8 cellular contexts compared by ENCODE assay signal in genomic region chr20:46089338-46090094, GRCh38. TPM values are rescaled to one million over a fixed set of nuclear protein-coding genes. Genes with fewer than 3 reads are reported as not detected.
DNase-seq lines count a peak whose midpoint lies in the region; ATAC-seq and TF ChIP-seq lines count a peak whose summit lies in the region.

NCOA5 (minus strand) TSS chr20:46089962; CDS start chr20:46079424, 10,538 bp downstream.

- H2AFZ ChIP-seq in IMR-90 (replicated peaks; ENCODE audit: low read length, poor library complexity) (peak within 1 kb of the TSS; percentile 98), OCI-LY7 (ENCODE audit: low read length) (peak within 1 kb of the TSS; percentile 65; the same call in 1 of the 2 replicates)

- no peaks in the 10 kb centered on the region for H3K9me2 ChIP-seq in OCI-LY7 (ENCODE audit: insufficient read depth, low read length)

- TF ChIP-seq POLR2A in IMR-90 (IDR thresholded peaks at IDR 0.05; ENCODE audit: low read depth, low read length) = peak; percentile 94

- H2BK15ac ChIP-seq in IMR-90 (ENCODE audit: low read depth, low read length) = no peak within 1 kb of the TSS

- intact Hi-C loops in IMR-90 (cut with micrococcal nuclease) = loop anchor here (1.0 to 10.0 kb wide), 4 partner anchors 31 to 315 kb away; partner anchors contain the start of gene ZNF335
- intact Hi-C loops in OCI-LY7 (cut with micrococcal nuclease; ENCODE audit: unreplicated experiment) = loop anchor here (1.0 to 2.0 kb wide), 3 partner anchors 29 to 117 kb away; partner anchors contain the start of genes CD40 and ZNF335
- intact Hi-C loops in mucosa of descending colon (cut with DNase I, micrococcal nuclease) = no loop called here

- H3K56ac ChIP-seq in IMR-90 (ENCODE audit: extremely low read depth, insufficient read depth, low read length) = peak within 1 kb of the TSS; percentile 55; the same call in 1 of the 2 replicates

- peak within 1 kb of the TSS; percentile 87; the same call in 1 of the 2 replicates for H4K91ac ChIP-seq in IMR-90 (ENCODE audit: insufficient read depth, low read depth, low read length)

- H3K4me2 ChIP-seq in IMR-90 (ENCODE audit: low read depth, low read length) = peak within 1 kb of the TSS; percentile 97
- H3K4me2 ChIP-seq in OCI-LY7 (ENCODE audit: low read length) = peak within 1 kb of the TSS; percentile 93

- H3K79me2 ChIP-seq in OCI-LY7 (ENCODE audit: insufficient read depth, low read depth, low read length) = peaks cover 49% of the 10 kb centered on the region

- H3K4me1 ChIP-seq in IMR-90 (ENCODE audit: control insufficient read depth, insufficient read depth, low read length) (peaks cover 7% of the 10 kb centered on the region), OCI-LY7 (ENCODE audit: insufficient read depth, low read length, poor library complexity, severe bottlenecking) (peaks cover 35% of the 10 kb centered on the region), mucosa of descending colon (ENCODE audit: low read depth) (peaks cover 41% of the 10 kb centered on the region)

- peak within 1 kb of the TSS; percentile 93 for H3K23ac ChIP-seq in IMR-90 (ENCODE audit: low read depth, low read length)

- H4K5ac ChIP-seq in IMR-90 (ENCODE audit: low read depth, low read length) = peak within 1 kb of the TSS; percentile 81

- BruUV-seq in IMR-90 (replicated peaks; lab: Mats Ljungman, UMichigan) (no TSS peak), OCI-LY7 (replicated peaks; lab: Mats Ljungman, UMichigan) (no TSS peak)

- peaks cover 7% of the 10 kb centered on the region; the same call in 1 of the 2 replicates for H3K9me1 ChIP-seq in IMR-90 (ENCODE audit: insufficient read depth, low read length)

- peak; percentile 44 for TF ChIP-seq CTCF in IMR-90 (conservative IDR thresholded peaks at IDR 0.05; ENCODE audit: low read depth, low read length)
- peak; percentile 38; the same call in 1 of the 2 replicates for TF ChIP-seq CTCF in OCI-LY7 (conservative IDR thresholded peaks at IDR 0.05; ENCODE audit: low read length)
- no peak for TF ChIP-seq CTCF in epithelial cell of esophagus (IDR thresholded peaks at IDR 0.05; ENCODE audit: insufficient read depth, low read depth, low read length, missing control alignments)
- peak; percentile 12 for TF ChIP-seq CTCF in mucosa of descending colon (IDR thresholded peaks at IDR 0.05)

- H3K79me1 ChIP-seq in IMR-90 (ENCODE audit: low read depth in 1 of 2, low read length in 2 of 2) = peaks cover 14 to 40% of the 10 kb centered on the region in 2 experiments

- H3K27me3 ChIP-seq in IMR-90 (ENCODE audit: control insufficient read depth, insufficient read depth, low read length) = no peaks in the 10 kb centered on the region

- H3K9me3 ChIP-seq in IMR-90 (ENCODE audit: control insufficient read depth, insufficient read depth, low read length) (no peaks in the 10 kb centered on the region), OCI-LY7 (ENCODE audit: low read length) (no peaks in the 10 kb centered on the region), mucosa of descending colon (no peaks in the 10 kb centered on the region)

- H3K9ac ChIP-seq in IMR-90 (ENCODE audit: low read depth, low read length) = peak within 1 kb of the TSS; percentile 98

- peak within 1 kb of the TSS; percentile 97 for H3K27ac ChIP-seq in IMR-90 (ENCODE audit: insufficient read depth, low read length)
- H3K27ac ChIP-seq in OCI-LY7 (ENCODE audit: low read depth, low read length, poor library complexity, severe bottlenecking) = peak within 1 kb of the TSS; percentile 60

- peak within 1 kb of the TSS; percentile 59; the same call in 1 of the 2 replicates for H2BK120ac ChIP-seq in IMR-90 (ENCODE audit: low read depth, low read length)

- H3K14ac ChIP-seq in IMR-90 (replicated peaks; ENCODE audit: low read depth, low read length) = peak within 1 kb of the TSS; percentile 99

- peak within 1 kb of the TSS; percentile 98 for H2BK5ac ChIP-seq in IMR-90 (ENCODE audit: low read depth, low read length, poor library complexity, severe bottlenecking)

- ATAC-seq in GM21528 (IDR thresholded peaks at IDR 0.05; ENCODE audit: low FRiP score, unreplicated experiment) = peak; percentile 85
- peak; percentile 94 for ATAC-seq in IMR-90 (ENCODE audit: low read depth)
- ATAC-seq in mucosa of descending colon = peak; percentile 96

- POLR2A ChIA-PET in IMR-90 (lab: Charles Lee; ENCODE audit: unreplicated experiment) = no interaction called here
- POLR2A ChIA-PET in OCI-LY7 (lab: Charles Lee) = no interaction called here

- in situ Hi-C loops in IMR-90 (cut with MboI; ENCODE audit: low sequenced_read_pairs) = no loop called here

- peaks cover 49% of the 10 kb centered on the region for H4K20me1 ChIP-seq in IMR-90 (ENCODE audit: insufficient read depth, low read length)
- peaks cover 34% of the 10 kb centered on the region for H4K20me1 ChIP-seq in OCI-LY7 (ENCODE audit: insufficient read depth, low read length)

- peak within 1 kb of the TSS; percentile 87 for H3K4ac ChIP-seq in IMR-90 (ENCODE audit: low read depth, low read length)

- TF ChIP-seq RAD21 in IMR-90 (IDR thresholded peaks at IDR 0.05; ENCODE audit: low read length) = no peak

- peak within 1 kb of the TSS; percentile 90 to 93 for H4K8ac ChIP-seq in IMR-90 (ENCODE audit: low read depth in 2 of 2, low read length in 2 of 2)

- H3K4me3 ChIP-seq in IMR-90 (ENCODE audit: insufficient read depth, low read depth, low read length) (peak within 1 kb of the TSS; percentile 91), OCI-LY7 (ENCODE audit: low read depth, low read length, poor library complexity, severe bottlenecking) (peak within 1 kb of the TSS; percentile 81), epithelial cell of esophagus (ENCODE audit: low read length) (peak within 1 kb of the TSS; percentile 68), mucosa of descending colon (peak within 1 kb of the TSS; percentile 63)

- 0 out of 2 replicates have a peak within 1 kb of the TSS, but pooled peaks have one; percentile 61 for H2AK5ac ChIP-seq in IMR-90 (ENCODE audit: low read depth, low read length)

- peak within 1 kb of the TSS; percentile 90 for H3K18ac ChIP-seq in IMR-90 (ENCODE audit: low read depth, low read length)

- no peak within 1 kb of the TSS for H2BK20ac ChIP-seq in IMR-90 (ENCODE audit: low read depth, low read length)

- WGBS in IMR-90 (ENCODE audit: extremely low coverage in 2 of 2, insufficient read length in 1 of 2), 2 experiments = 0% methylated on average over 46 of the region's 105 CpGs; no CpG with 5 or more reads in 1 of the 2 experiments

- CTCF ChIA-PET in IMR-90 (lab: Yijun Ruan, JAX) (no interaction called here), OCI-LY7 (lab: Charles Lee; ENCODE audit: unreplicated experiment) (no interaction called here)

- DNase-seq in DMS 273 treated with DMSO at 0.1 percent for 48 hours (lab: John Stamatoyannopoulos, UW) (peak; percentile 88), IMR-90 (peak; percentile 95), OCI-LY7 (ENCODE audit: low spot score) (peak; percentile 97), activated T-cell treated with anti-CD3 and anti-CD28 coated beads for 24 hours (ENCODE audit: low read depth) (peak; percentile 94), epithelial cell of esophagus (ENCODE audit: low read depth) (peak; percentile 98), mucosa of descending colon (peak; percentile 96 to 97 (median 97))
- DNase-seq in stimulated activated CD8-positive, alpha-beta memory T cell treated with anti-CD3 and anti-CD28 coated beads, Interleukin-4, amount 100 ng/mL, for 24 hours (ENCODE audit: low read depth) = peak; percentile 92

- H3K36me3 ChIP-seq in IMR-90 (ENCODE audit: control insufficient read depth, insufficient read depth, low read length) = no peaks in the 10 kb centered on the region
- peaks cover 8% of the 10 kb centered on the region; the same call in 1 of the 2 replicates for H3K36me3 ChIP-seq in OCI-LY7 (ENCODE audit: insufficient read depth, low read length)
- no peaks in the 10 kb centered on the region for H3K36me3 ChIP-seq in mucosa of descending colon (ENCODE audit: low read depth)

- peak within 1 kb of the TSS; percentile 77 for H2AK9ac ChIP-seq in IMR-90 (replicated peaks; ENCODE audit: low read depth, low read length, poor library complexity)

- dilution Hi-C loops in IMR-90 (cut with HindIII; ENCODE audit: low sequenced_read_pairs, unreplicated experiment) = no loop called here

TF ChIP-seq in IMR-90, 13 proteins besides CTCF, POLR2A, EP300 and RAD21 (continues in another document):
- TF ChIP-seq FOS (IDR thresholded peaks at IDR 0.05; ENCODE audit: low read depth, low read length) = no peak
- peak; percentile 87 for TF ChIP-seq CEBPB (IDR thresholded peaks at IDR 0.05; ENCODE audit: low read depth, low read length)
- no peak for TF ChIP-seq NFE2L2 (IDR thresholded peaks at IDR 0.05; ENCODE audit: low read depth, low read length)
- TF ChIP-seq USF2 (IDR thresholded peaks at IDR 0.05; ENCODE audit: low read depth, low read length) = 0 out of 2 replicates have a peak, but pooled peaks have one; percentile 30
- no peak for TF ChIP-seq RFX5 (IDR thresholded peaks at IDR 0.05; ENCODE audit: low read depth, low read length)
- TF ChIP-seq MAZ (IDR thresholded peaks at IDR 0.05; ENCODE audit: borderline replicate concordance, low read depth, low read length) = peak; percentile 96; the same call in 1 of the 2 replicates
- 0 out of 2 replicates have a peak, but pooled peaks have one; percentile 25 for TF ChIP-seq BHLHE40 (IDR thresholded peaks at IDR 0.05; ENCODE audit: low read depth, low read length)
- TF ChIP-seq ELK1 (IDR thresholded peaks at IDR 0.05; ENCODE audit: borderline replicate concordance, low read depth, low read length) = no peak

RNA-seq across cellular contexts. Expression of gene NCOA5, which starts in this region (rescaled TPM):
- total RNA-seq in IMR-90 (2012; rRNA removed) (20.6 and 22.5 TPM in 2 replicates), OCI-LY7 (2022) (29.1 and 33.7 TPM in 2 replicates), mucosa of descending colon (10 to 100 TPM; 23.7 to 36.6 (median 24.2) TPM)
- 17.0 and 17.4 TPM in 2 replicates for polyA plus RNA-seq in IMR-90 (2012; rRNA removed)
- 9.2 and 9.5 TPM in 2 replicates for polyA plus RNA-seq in IMR-90 (2012; cell fraction: cytosol; rRNA removed)
- 20.7 and 35.7 TPM in 2 replicates for polyA plus RNA-seq in IMR-90 (2012; cell fraction: nucleus; rRNA removed; ENCODE audit: low replicate concordance)
- 21.8 and 23.4 TPM in 2 replicates for total RNA-seq in OCI-LY7 (2014; rRNA removed; shearing (Covaris generic))

Comparison
In these comparisons a context has a peak if more than half of its experiments do, and no peak if none do; other contexts are left out.
1. Peak in every context shown above with its lines: DNase-seq, ATAC-seq, H3K4me3 ChIP-seq and H3K27ac ChIP-seq.
2. intact Hi-C loops: an anchor here in IMR-90 (1.0 to 10.0 kb wide) and OCI-LY7 (1.0 to 2.0 kb wide); none called in mucosa of descending colon.